10 cellular contexts compared by ENCODE assay signal in genomic region chr12:108468149-108468968, GRCh38. TPM values are rescaled to one million over a fixed set of nuclear protein-coding genes. Genes with fewer than 3 reads are reported as not detected.
DNase-seq lines count a peak whose midpoint lies in the region; ATAC-seq lines count a peak whose summit lies in the region.
"Had no signal": no experiment of that assay in that cellular context is flagged by ENCODE, and none has a peak within 500 bp of the region (broad histone marks: within the 10 kb centered on the region; RNA-seq: fewer than 3 reads in every experiment).

No MANE protein-coding gene starts in this region.

- no peak overlapping the region for H3K4me3 Mint-ChIP-seq in activated CD4-positive, alpha-beta T cell treated with anti-CD3 and anti-CD28 coated beads, Interleukin-2, amount 10 ng/mL, durations not matched to agents 7 days and 5 days

- H2BK5ac ChIP-seq in neuronal stem cell (ENCODE audit: low read length), result no peak overlapping the region

- H2BK120ac ChIP-seq in neuronal stem cell (ENCODE audit: low read depth, low read length), result no peak overlapping the region

- H3K36me3 ChIP-seq in neuronal stem cell (replicated peaks in 1 of 2; ENCODE audit: control insufficient read depth in 2 of 2, insufficient read depth in 2 of 2, low read length in 2 of 2), result no peaks in the 10 kb centered on the region
- H3K36me3 ChIP-seq: BLaER1 had no signal

- H3K4me3 ChIP-seq in neuronal stem cell (ENCODE audit: low read length in 2 of 2), result no peak overlapping the region
- H3K4me3 ChIP-seq: BLaER1, mucosa of descending colon had no signal

- H2AK5ac ChIP-seq in neuronal stem cell (ENCODE audit: low read depth, low read length), result no peak overlapping the region

- H3K4me1 ChIP-seq in neuronal stem cell (ENCODE audit: control insufficient read depth in 2 of 2, insufficient read depth in 1 of 2, low read depth in 1 of 2, low read length in 2 of 2), result peaks cover 0 to 2% of the 10 kb centered on the region in 2 donors
- H3K4me1 ChIP-seq: BLaER1 had no signal

- H3K4ac ChIP-seq in neuronal stem cell (ENCODE audit: low read length), result no peak overlapping the region

- H4K91ac ChIP-seq in neuronal stem cell (ENCODE audit: low read depth, low read length, poor library complexity), result no peak overlapping the region

- WGBS in neuronal stem cell (ENCODE audit: extremely low coverage in 2 of 2, insufficient read length in 2 of 2, insufficient replicate concordance in 1 of 2), 2 donors, result no CpG with 5 or more reads among the region's 7 CpGs

- H3K9me3 ChIP-seq in neuronal stem cell (replicated peaks in 1 of 2; ENCODE audit: control insufficient read depth in 2 of 2, insufficient read depth in 1 of 2, low read depth in 1 of 2, low read length in 2 of 2), result no peaks in the 10 kb centered on the region
- H3K9me3 ChIP-seq: BLaER1, mucosa of descending colon had no signal

- no peak overlapping the region for H3K9ac ChIP-seq in neuronal stem cell (ENCODE audit: low read depth, low read length, poor library complexity)
- H3K9ac ChIP-seq: BLaER1 had no signal

- H3K27me3 Mint-ChIP-seq in activated CD4-positive, alpha-beta T cell treated with anti-CD3 and anti-CD28 coated beads, Interleukin-2, amount 10 ng/mL, durations not matched to agents 7 days and 5 days, result peaks cover 6% of the 10 kb centered on the region

- H3K23ac ChIP-seq in neuronal stem cell (ENCODE audit: low read depth, low read length, poor library complexity), result no peak overlapping the region

- no peak overlapping the region for H2AFZ ChIP-seq in neuronal stem cell (ENCODE audit: low read length)

- H3K36me3 Mint-ChIP-seq in activated CD4-positive, alpha-beta T cell treated with anti-CD3 and anti-CD28 coated beads, Interleukin-2, amount 10 ng/mL, durations not matched to agents 7 days and 5 days (ENCODE audit: low read depth), result no peaks in the 10 kb centered on the region

- H3K27me3 ChIP-seq in neuronal stem cell (ENCODE audit: control insufficient read depth in 3 of 3, insufficient read depth in 3 of 3, low read depth in 1 of 3, low read length in 3 of 3), result no peaks in the 10 kb centered on the region
- H3K27me3 ChIP-seq: BLaER1 had no signal

- H3K14ac ChIP-seq in neuronal stem cell (ENCODE audit: low read length), result no peak overlapping the region

- H3K18ac ChIP-seq in neuronal stem cell (ENCODE audit: low read length), result no peak overlapping the region

- no peak overlapping the region for H2BK15ac ChIP-seq in neuronal stem cell (ENCODE audit: low read length)

- CTCF ChIA-PET in activated CD4-positive, alpha-beta T cell treated with anti-CD3 and anti-CD28 coated beads, Interleukin-2, amount 10 ng/mL, durations not matched to agents 7 days and 5 days (lab: Charles Lee), result interaction anchor here (0.7 to 1.2 kb wide), 2 partner anchors 11 to 256 kb away, joined by 3 to 5 read pairs; no protein-coding TSS in a partner anchor

- no peaks in the 10 kb centered on the region for H3K79me1 ChIP-seq in neuronal stem cell (ENCODE audit: low read depth, low read length)

- ATAC-seq in HG02884 (IDR thresholded peaks at IDR 0.05; ENCODE audit: unreplicated experiment) (no peak), HG03025 (IDR thresholded peaks at IDR 0.05; ENCODE audit: low FRiP score, unreplicated experiment) (no peak)
- ATAC-seq: mucosa of descending colon had no signal

- H4K8ac ChIP-seq in neuronal stem cell (ENCODE audit: low read depth, low read length), result no peak overlapping the region

- no peaks in the 10 kb centered on the region for H3K9me3 Mint-ChIP-seq in activated CD4-positive, alpha-beta T cell treated with anti-CD3 and anti-CD28 coated beads, Interleukin-2, amount 10 ng/mL, durations not matched to agents 7 days and 5 days

- no peak overlapping the region for H3K4me2 ChIP-seq in neuronal stem cell (ENCODE audit: insufficient read depth, low read length, poor library complexity, severe bottlenecking)
- H3K4me2 ChIP-seq: BLaER1 had no signal

- H3K27ac Mint-ChIP-seq in activated CD4-positive, alpha-beta T cell treated with anti-CD3 and anti-CD28 coated beads, Interleukin-2, amount 10 ng/mL, durations not matched to agents 7 days and 5 days, result no peak overlapping the region

- H2BK12ac ChIP-seq in neuronal stem cell (ENCODE audit: low read length), result no peak overlapping the region

- POLR2A ChIA-PET in activated CD4-positive, alpha-beta T cell treated with anti-CD3 and anti-CD28 coated beads, Interleukin-2, amount 10 ng/mL, durations not matched to agents 7 days and 5 days (lab: Charles Lee), result no interaction called here

- no peaks in the 10 kb centered on the region for H3K4me1 Mint-ChIP-seq in activated CD4-positive, alpha-beta T cell treated with anti-CD3 and anti-CD28 coated beads, Interleukin-2, amount 10 ng/mL, durations not matched to agents 7 days and 5 days

- H3K27ac ChIP-seq in neuronal stem cell (replicated peaks; ENCODE audit: low read length), result no peak overlapping the region
- H3K27ac ChIP-seq: BLaER1 had no signal

- DNase-seq in activated CD4-positive, alpha-beta T cell treated with anti-CD3 and anti-CD28 coated beads, Interleukin-2, amount 10 ng/mL, durations not matched to agents 7 days and 5 days, result peak; percentile 62
- DNase-seq in activated CD4-positive, alpha-beta T cell treated with anti-CD3 and anti-CD28 coated beads for 1 hour, result no peak
- peak; percentile 56 for DNase-seq in NAMALWA (ENCODE audit: low spot score)
- DNase-seq in effector CD4-positive, alpha-beta T cell, result peak; percentile 3
- DNase-seq in neuronal stem cell (ENCODE audit: low spot score), result peak; percentile 77
- DNase-seq in stimulated activated CD4-positive, alpha-beta T cell treated with anti-CD3 and anti-CD28 coated beads, Interleukin-12 subunit alpha, Interleukin-12 subunit beta, amount 100 ng/mL, for 4 hours, result no peak

RNA-seq across cellular contexts. Expression of gene FICD, which starts 46.7 kb away (rescaled TPM):
- total RNA-seq in activated CD4-positive, alpha-beta T cell treated with anti-CD3 and anti-CD28 coated beads, Interleukin-2, amount 10 ng/mL, durations not matched to agents 7 days and 5 days, result 1 to 10 TPM; 5.6 to 6.8 TPM
- 3.9 TPM for polyA plus RNA-seq in neuronal stem cell (2013, experiment 1 of 2)
- polyA plus RNA-seq in neuronal stem cell (2013, experiment 2 of 2), result 3.6 TPM

Comparison
In these comparisons a context has a peak if more than half of its experiments do, and no peak if none do; other contexts are left out.
1. DNase-seq: peak in activated CD4-positive, alpha-beta T cell treated with anti-CD3 and anti-CD28 coated beads, Interleukin-2, amount 10 ng/mL, durations not matched to agents 7 days and 5 days (single experiment), NAMALWA (single experiment), effector CD4-positive, alpha-beta T cell (single experiment) and neuronal stem cell (single experiment); none in activated CD4-positive, alpha-beta T cell treated with anti-CD3 and anti-CD28 coated beads for 1 hour (single experiment) and stimulated activated CD4-positive, alpha-beta T cell treated with anti-CD3 and anti-CD28 coated beads, Interleukin-12 subunit alpha, Interleukin-12 subunit beta, amount 100 ng/mL, for 4 hours (single experiment).